ENCODE assay signal across 16 cellular contexts in genomic region chrX:39425124-39425806, GRCh38.
"Had no signal": no experiment of that assay in that cellular context is flagged by ENCODE, and none has a peak within 500 bp of the region (broad histone marks: within the 10 kb centered on the region; RNA-seq: fewer than 3 reads in every experiment).

No MANE protein-coding gene starts in this region.

- H3K9me3 ChIP-seq: adrenal gland, breast epithelium, left lung, SK-N-SH, spleen, tibial artery had no signal

- H3K27ac ChIP-seq: adrenal gland, breast epithelium, coronary artery, left lung, spleen, tibial artery had no signal

- H3K4me3 ChIP-seq: adrenal gland, breast epithelium, coronary artery, left lung, spleen, tibial artery had no signal

- DNase-seq: activated gamma-delta T cell; adrenal gland; erythroblast; left lung; posterior cingulate gyrus; SHP77 treated with DMSO at 0.1 percent for 48 hours; SK-N-SH; spleen; stimulated activated CD4-positive, alpha-beta T cell treated with anti-CD3 and anti-CD28 coated beads, Interleukin-4, amount 100 ng/mL, for 4 hours; stimulated activated naive B cell treated with anti-CD40 and anti-IgM and Interleukin-4, amounts not matched to agents 10 μg/mL and 1 μg/mL and 100 μg/mL, for 72 hours; substantia nigra; tibial artery had no signal

- H3K27ac Mint-ChIP-seq: mesothelial cell of epicardium; natural killer cell treated with Interleukin-12 subunit alpha and Interleukin-12 subunit beta and Interleukin-15 and Interleukin-18, amount 100 ng/mL, for 72 hours; stimulated activated naive B cell treated with anti-CD40 and anti-IgM and Interleukin-4, amounts not matched to agents 10 μg/mL and 1 μg/mL and 100 μg/mL, for 72 hours had no signal

- H3K4me2 ChIP-seq: SK-N-SH had no signal

- H3K27me3 ChIP-seq: left lung, tibial artery had no signal

- H3K9me3 Mint-ChIP-seq: natural killer cell treated with Interleukin-12 subunit alpha and Interleukin-12 subunit beta and Interleukin-15 and Interleukin-18, amount 100 ng/mL, for 72 hours had no signal

- ATAC-seq: left lung; natural killer cell treated with Interleukin-12 subunit alpha and Interleukin-12 subunit beta and Interleukin-15 and Interleukin-18, amount 100 ng/mL, for 72 hours; stimulated activated naive B cell treated with anti-CD40 and anti-IgM and Interleukin-4, amounts not matched to agents 10 μg/mL and 1 μg/mL and 100 μg/mL, for 72 hours had no signal

- H3K4me3 Mint-ChIP-seq: mesothelial cell of epicardium; natural killer cell treated with Interleukin-12 subunit alpha and Interleukin-12 subunit beta and Interleukin-15 and Interleukin-18, amount 100 ng/mL, for 72 hours; stimulated activated naive B cell treated with anti-CD40 and anti-IgM and Interleukin-4, amounts not matched to agents 10 μg/mL and 1 μg/mL and 100 μg/mL, for 72 hours had no signal

- H3K9me2 ChIP-seq: SK-N-SH had no signal

- H3K4me1 ChIP-seq: adrenal gland, breast epithelium, left lung had no signal

- H3K36me3 Mint-ChIP-seq: mesothelial cell of epicardium; natural killer cell treated with Interleukin-12 subunit alpha and Interleukin-12 subunit beta and Interleukin-15 and Interleukin-18, amount 100 ng/mL, for 72 hours had no signal

- H3K36me3 ChIP-seq: adrenal gland, breast epithelium, left lung, spleen, tibial artery had no signal
